Comparison of ENCODE assay signal across 21 cellular contexts in the genomic region with DNA sequence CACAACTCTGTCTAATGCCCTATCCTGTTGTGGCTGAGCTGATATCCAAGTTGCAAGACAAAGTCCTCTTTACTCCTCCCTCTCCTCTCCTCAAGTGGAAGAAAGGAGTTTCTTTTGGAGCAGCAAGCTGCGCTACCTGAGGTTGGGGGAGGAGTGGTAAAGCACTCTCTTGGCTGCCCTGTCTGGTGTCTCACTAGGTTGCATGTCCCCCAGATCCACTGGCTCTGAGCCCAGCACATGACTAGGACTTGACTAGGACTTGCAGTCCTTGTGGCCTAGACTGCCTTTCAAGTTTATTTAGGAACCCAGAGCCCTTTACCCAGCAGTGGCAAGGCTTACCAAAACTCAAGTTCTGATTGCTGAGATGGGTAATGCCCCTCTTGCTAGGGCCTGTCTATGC.
"Had no signal": no experiment of that assay in that cellular context is flagged by ENCODE, and none has a peak within 500 bp of the region (broad histone marks: within the 10 kb centered on the region; RNA-seq: fewer than 3 reads in every experiment).

No MANE protein-coding gene starts in this region.

- H3K9me3 ChIP-seq: adrenal gland, MG63 had no signal

- H3K27ac ChIP-seq: adrenal gland, VCaP had no signal

- H3K36me3 ChIP-seq: adrenal gland, MG63 had no signal

- H3K4me3 ChIP-seq: adrenal gland, MG63 had no signal

- H3K4me1 ChIP-seq: adrenal gland had no signal

- H3K27me3 ChIP-seq: adrenal gland, MG63 had no signal

- DNase-seq: activated CD4-positive, alpha-beta memory T cell treated with anti-CD3 and anti-CD28 coated beads for 36 hours; activated CD4-positive, alpha-beta T cell treated with anti-CD3 and anti-CD28 coated beads, Interleukin-2, amount 10 ng/mL, durations not matched to agents 7 days and 5 days; activated CD4-positive, CD25-positive, alpha-beta regulatory T cell; activated CD8-positive, alpha-beta memory T cell treated with anti-CD3 and anti-CD28 coated beads for 24 hours; activated effector memory CD4-positive, alpha-beta T cell treated with anti-CD3 and anti-CD28 coated beads, Interleukin-2, amount 50 U/mL, for 16 hours; activated naive CD4-positive, alpha-beta T cell treated with anti-CD3 and anti-CD28 coated beads for 36 hours; activated naive CD8-positive, alpha-beta T cell treated with anti-CD3 and anti-CD28 coated beads, Interleukin-2, amount 10 ng/mL, durations not matched to agents 7 days and 5 days; activated T-cell treated with anti-CD3 and anti-CD28 coated beads, Interleukin-2, amount 50 U/mL, for 4 hours; anterior cingulate cortex; MG63; NCI-H1105; NCI-H1436; NCI-H1694 treated with DMSO at 0.1 percent for 48 hours; NCI-H2029 treated with DMSO at 0.1 percent for 48 hours; NCI-H446; NCI-H524; SIG-M5; T-helper 17 cell; T-helper 9 cell had no signal

- ATAC-seq: activated T-cell treated with anti-CD3 and anti-CD28 coated beads, Interleukin-2, amount 50 U/mL, for 4 hours; T-helper 17 cell had no signal
